16 cellular contexts compared by ENCODE assay signal in the genomic region with DNA sequence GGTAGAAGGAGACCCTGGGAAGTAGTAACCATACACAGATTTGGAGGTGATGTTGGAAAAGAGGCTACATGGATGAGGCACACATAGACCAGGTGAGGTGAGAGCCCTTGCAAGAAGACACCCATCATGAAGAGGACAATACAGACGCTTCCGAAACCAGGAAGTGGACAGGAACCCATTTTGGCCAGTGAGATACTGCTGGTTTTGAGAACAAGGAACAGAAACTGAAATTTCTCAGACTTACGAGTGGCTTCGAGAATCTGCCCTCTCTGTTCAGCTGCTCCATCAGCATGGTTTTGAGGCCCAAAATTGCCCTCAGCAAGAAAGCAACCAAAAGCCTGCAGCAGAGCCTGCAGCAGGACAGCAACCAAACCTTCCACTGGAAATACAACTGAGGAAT.
DNase-seq lines count a peak whose midpoint lies in the region; ATAC-seq and TF ChIP-seq lines count a peak whose summit lies in the region.
"Had no signal": no experiment of that assay in that cellular context is flagged by ENCODE, and none has a peak within 500 bp of the region (broad histone marks: within the 10 kb centered on the region; RNA-seq: fewer than 3 reads in every experiment).

No MANE protein-coding gene starts in this region.

- peak overlapping the region; percentile 64; the same call in 1 of the 2 replicates for H3K9ac ChIP-seq in KMS-11
- H3K9ac ChIP-seq: BLaER1 had no signal

- H3K4me3 Mint-ChIP-seq in Caco-2 (ENCODE audit: unreplicated experiment) = no peak overlapping the region
- H3K4me3 Mint-ChIP-seq: activated CD4-positive, alpha-beta T cell treated with anti-CD3 and anti-CD28 coated beads, Interleukin-2, amount 10 ng/mL, durations not matched to agents 24 days and 14 days; brain; natural killer cell; T-cell had no signal

- H3K36me3 Mint-ChIP-seq in Caco-2 (ENCODE audit: insufficient read depth, unreplicated experiment) = no peaks in the 10 kb centered on the region
- H3K36me3 Mint-ChIP-seq: brain, T-cell had no signal

- H3K4me1 Mint-ChIP-seq in Caco-2 (ENCODE audit: low read depth, unreplicated experiment) = no peaks in the 10 kb centered on the region
- H3K4me1 Mint-ChIP-seq: activated CD4-positive, alpha-beta T cell treated with anti-CD3 and anti-CD28 coated beads, Interleukin-2, amount 10 ng/mL, durations not matched to agents 24 days and 14 days; brain; natural killer cell; T-cell had no signal

- H3K27me3 Mint-ChIP-seq in Caco-2 (ENCODE audit: insufficient read depth, unreplicated experiment) = no peaks in the 10 kb centered on the region
- H3K27me3 Mint-ChIP-seq: activated CD4-positive, alpha-beta T cell treated with anti-CD3 and anti-CD28 coated beads, Interleukin-2, amount 10 ng/mL, durations not matched to agents 24 days and 14 days; T-cell had no signal

- H3K36me3 ChIP-seq in KMS-11 (ENCODE audit: insufficient read depth) (no peaks in the 10 kb centered on the region; the same call in 1 of the 2 replicates), suprapubic skin (no peaks in the 10 kb centered on the region), Caco-2 (ENCODE audit: control insufficient read depth, insufficient read depth, low read length) (no peaks in the 10 kb centered on the region)
- H3K36me3 ChIP-seq: BLaER1 had no signal

- peak overlapping the region; percentile 83 for H3K4me2 ChIP-seq in KMS-11
- H3K4me2 ChIP-seq: BLaER1 had no signal

- intact Hi-C loops in Caco-2 (cut with micrococcal nuclease; ENCODE audit: unreplicated experiment) = no loop called here

- H3K27me3 ChIP-seq in KMS-11 (ENCODE audit: insufficient read depth, low read depth) (no peaks in the 10 kb centered on the region), suprapubic skin (no peaks in the 10 kb centered on the region), Caco-2 (replicated peaks; ENCODE audit: control insufficient read depth, insufficient read depth, low read length) (no peaks in the 10 kb centered on the region)
- H3K27me3 ChIP-seq: BLaER1 had no signal

- H3K9me3 Mint-ChIP-seq in Caco-2 (ENCODE audit: unreplicated experiment) = no peaks in the 10 kb centered on the region

- TF ChIP-seq CTCF in KMS-11 (conservative IDR thresholded peaks at IDR 0.05; ENCODE audit: low read depth, low read length) = no peak
- no peak for TF ChIP-seq CTCF in suprapubic skin (IDR thresholded peaks at IDR 0.05)
- no peak for TF ChIP-seq CTCF in Caco-2 (IDR thresholded peaks at IDR 0.05; ENCODE audit: insufficient read depth in 1 of 2, low read depth in 1 of 2, low read length in 1 of 2, severe bottlenecking in 1 of 2, unreplicated experiment in 1 of 2)

- CTCF ChIA-PET in Caco-2 (lab: Charles Lee) = no interaction called here

- no peaks in the 10 kb centered on the region for H4K20me1 ChIP-seq in KMS-11 (ENCODE audit: insufficient read depth)
- H4K20me1 ChIP-seq: BLaER1 had no signal

- H3K4me1 ChIP-seq in KMS-11 (ENCODE audit: low read depth, poor library complexity, severe bottlenecking) (peaks cover 41% of the 10 kb centered on the region), suprapubic skin (no peaks in the 10 kb centered on the region), Caco-2 (no peaks in the 10 kb centered on the region)
- H3K4me1 ChIP-seq: BLaER1 had no signal

- peak overlapping the region; percentile 95 for H2AFZ ChIP-seq in KMS-11 (ENCODE audit: low read depth)

- WGBS in suprapubic skin = 79% methylated on average over 4 of the region's 4 CpGs

- in situ Hi-C loops in G401 (cut with HindIII; ENCODE audit: low sequenced_read_pairs) = no loop called here

- no peak for TF ChIP-seq EP300 in suprapubic skin (IDR thresholded peaks at IDR 0.05)

- H3K9me3 ChIP-seq in suprapubic skin (peaks cover 3% of the 10 kb centered on the region), Caco-2 (0 out of 2 replicates have a peak, but pooled peaks cover 3% of the 10 kb centered on the region)
- H3K9me3 ChIP-seq: BLaER1 had no signal

- H3K4me3 ChIP-seq in KMS-11 (IDR thresholded peaks at IDR 0.05; ENCODE audit: insufficient read depth, low read depth, low read length) (no peak overlapping the region), suprapubic skin (no peak overlapping the region), Caco-2 (ENCODE audit: low read depth, low read length) (no peak overlapping the region)
- H3K4me3 ChIP-seq: BLaER1 had no signal

- no TSS peak for BruUV-seq in Caco-2 (replicated peaks; lab: Mats Ljungman, UMichigan)

- no peaks in the 10 kb centered on the region for H3K79me2 ChIP-seq in KMS-11 (ENCODE audit: insufficient read depth, low read depth)

- H3K27ac ChIP-seq in KMS-11 (peak overlapping the region; percentile 95), suprapubic skin (no peak overlapping the region)
- H3K27ac ChIP-seq: BLaER1 had no signal

- POLR2A ChIA-PET in Caco-2 (lab: Charles Lee) = no interaction called here

- no peak overlapping the region for H3K27ac Mint-ChIP-seq in Caco-2 (ENCODE audit: unreplicated experiment)
- H3K27ac Mint-ChIP-seq: activated CD4-positive, alpha-beta T cell treated with anti-CD3 and anti-CD28 coated beads, Interleukin-2, amount 10 ng/mL, durations not matched to agents 24 days and 14 days; activated T-helper 2 cell treated with anti-CD3 and anti-CD28 coated beads, Interferon-gamma antibody, Interleukin-2, Interleukin-4, amounts not matched to agents 10 μg/mL and 5 μg/mL and 100 μg/mL, durations not matched to agents 14 hours and 24 hours and 36 hours; brain; natural killer cell; T-cell had no signal

- DNase-seq in globus pallidus (ENCODE audit: low spot score) (peak; percentile 49), midbrain (lab: John Stamatoyannopoulos, UW) (no peak), suprapubic skin (ENCODE audit: low spot score in 2 of 2) (no peak), G401 (ENCODE audit: low spot score) (no peak), Caco-2 (no peak)
- DNase-seq: activated CD4-positive, alpha-beta T cell treated with anti-CD3 and anti-CD28 coated beads, Interleukin-2, amount 10 ng/mL, durations not matched to agents 24 days and 14 days; left colon; natural killer cell; NCI-H2029 treated with DMSO at 0.1 percent for 48 hours; T-cell had no signal

- ATAC-seq in GM18867 (IDR thresholded peaks at IDR 0.05; ENCODE audit: unreplicated experiment) (peak; percentile 92), GM21717 (IDR thresholded peaks at IDR 0.05; ENCODE audit: unreplicated experiment) (peak; percentile 70)
- ATAC-seq: left colon, natural killer cell, T-cell had no signal

- TF ChIP-seq POLR2A in suprapubic skin (IDR thresholded peaks at IDR 0.05) = no peak
